Comparison of ENCODE assay signal across 8 cellular contexts in genomic region chr16:66934138-66934838, GRCh38. TPM values are rescaled to one million over a fixed set of nuclear protein-coding genes. Genes with fewer than 3 reads are reported as not detected.
A peak's percentile ranks its signal among the peaks of the same experiment; 100 is the strongest.
DNase-seq lines count a peak whose midpoint lies in the region; ATAC-seq and TF ChIP-seq lines count a peak whose summit lies in the region.

CIAO2B (minus strand) TSS chr16:66934402; CDS start chr16:66934364, 38 bp downstream.

- H4K5ac ChIP-seq in H9 (ENCODE audit: insufficient read length, low read depth, low read length) = no peak within 1 kb of the TSS

- H3K36me3 ChIP-seq in MG63 = no peaks in the 10 kb centered on the region; the same call in 1 of the 2 replicates

- H3K79me1 ChIP-seq in H9 (ENCODE audit: insufficient read depth, low read depth, low read length, poor library complexity, severe bottlenecking) = no peaks in the 10 kb centered on the region

- no peak within 1 kb of the TSS for H2BK120ac ChIP-seq in H9 (ENCODE audit: low read depth, low read length, poor library complexity, severe bottlenecking)

- H4K20me1 ChIP-seq in H9 (ENCODE audit: control insufficient read depth, insufficient read depth, insufficient read length) = no peaks in the 10 kb centered on the region

- no CpG with 5 or more reads among the region's 76 CpGs for WGBS in H9 (ENCODE audit: extremely low coverage, insufficient read length, low lambda C conversion rate)

- no peak within 1 kb of the TSS for H3K27ac ChIP-seq in H9 (ENCODE audit: insufficient read length, low read depth, low read length)

- no peak for TF ChIP-seq CTCF in H9 (conservative IDR thresholded peaks at IDR 0.05)

- peak within 1 kb of the TSS; percentile 95 for H3K4me2 ChIP-seq in H9 (ENCODE audit: insufficient read depth, insufficient read length, low read length)

- no peak within 1 kb of the TSS for H2BK15ac ChIP-seq in H9 (ENCODE audit: low read depth, low read length)

- no peak within 1 kb of the TSS for H3T11ph ChIP-seq in H9 (ENCODE audit: low read length)

- peak; percentile 87 for ATAC-seq in SK-N-SH treated with all-trans-retinoic acid at 6 μM for 48 hours

- H2BK5ac ChIP-seq in H9 (ENCODE audit: insufficient read length, low read length) = no peak within 1 kb of the TSS

- peaks cover 16% of the 10 kb centered on the region for H3K23me2 ChIP-seq in H9 (ENCODE audit: insufficient read length, low read depth, low read length, poor library complexity, severe bottlenecking)

- no peak within 1 kb of the TSS for H2AK5ac ChIP-seq in H9 (ENCODE audit: insufficient read length, low read length)

- peak within 1 kb of the TSS; percentile 87 for H3K4me3 ChIP-seq in MG63

- peak; percentile 56 for DNase-seq in GDM1 (lab: John Stamatoyannopoulos, UW)
- DNase-seq in H9 = peak; percentile 74
- peak; percentile 79 for DNase-seq in MG63
- DNase-seq in activated naive CD4-positive, alpha-beta T cell treated with anti-CD3 and anti-CD28 coated beads, Interleukin-2, amount 50 U/mL, for 16 hours = peak; percentile 89
- DNase-seq in germinal center (ENCODE audit: low spot score) = peak; percentile 89
- DNase-seq in occipital lobe (lab: John Stamatoyannopoulos, UW) = peak; percentile 76
- peak; percentile 94 for DNase-seq in superior temporal gyrus (ENCODE audit: extremely low spot score)

- peak within 1 kb of the TSS; percentile 82 for H3K14ac ChIP-seq in H9 (ENCODE audit: insufficient read depth, low read length)

- H3K9me3 ChIP-seq in H9 (ENCODE audit: control insufficient read depth, low read depth, low read length) (no peaks in the 10 kb centered on the region), MG63 (no peaks in the 10 kb centered on the region)

- no peak within 1 kb of the TSS for H3K4ac ChIP-seq in H9 (ENCODE audit: low read depth, low read length)

- no peaks in the 10 kb centered on the region for H3K27me3 Mint-ChIP-seq in H9 (ENCODE audit: low read depth)

- H2BK12ac ChIP-seq in H9 (ENCODE audit: insufficient read length, low read depth, low read length) = no peak within 1 kb of the TSS

- no peak within 1 kb of the TSS for H2BK20ac ChIP-seq in H9 (ENCODE audit: low read depth, low read length, poor library complexity, severe bottlenecking)

- no peak within 1 kb of the TSS for H2AFZ ChIP-seq in H9 (ENCODE audit: low read length)

- H3K27ac Mint-ChIP-seq in H9 = peak within 1 kb of the TSS; percentile 18 to 95 (median 79); a peak in 4 of 7 replicates

- peaks cover 13 to 27% of the 10 kb centered on the region in 2 experiments for H3K4me1 Mint-ChIP-seq in H9

- H3K4me3 Mint-ChIP-seq in H9 = peak within 1 kb of the TSS; percentile 96 to 97

- H3K79me2 ChIP-seq in H9 (ENCODE audit: insufficient read depth, low read length) = no peaks in the 10 kb centered on the region

- H4K91ac ChIP-seq in H9 (ENCODE audit: insufficient read length, low read depth, low read length) = no peak within 1 kb of the TSS

- H4K8ac ChIP-seq in H9 (replicated peaks; ENCODE audit: insufficient read length, low read depth, low read length) = no peak within 1 kb of the TSS

- H3K4me1 ChIP-seq in H9 (ENCODE audit: insufficient read depth, low read length) = no peaks in the 10 kb centered on the region

- no peaks in the 10 kb centered on the region for H3K9me3 Mint-ChIP-seq in H9

- peaks cover 5 to 24% (median 6%) of the 10 kb centered on the region in 3 experiments for H3K36me3 Mint-ChIP-seq in H9 (ENCODE audit: insufficient read depth in 1 of 3, low read depth in 3 of 3)

- H3K9ac ChIP-seq in H9 (ENCODE audit: extremely low read depth, insufficient read length, low read length) = peak within 1 kb of the TSS; percentile 66

- no peaks in the 10 kb centered on the region for H3K27me3 ChIP-seq in H9 (ENCODE audit: insufficient read depth, low read length)
- H3K27me3 ChIP-seq in MG63 = no peaks in the 10 kb centered on the region

- no peak within 1 kb of the TSS for H3K56ac ChIP-seq in H9 (ENCODE audit: insufficient read length, low read depth, low read length)

- peak within 1 kb of the TSS; percentile 27 for H3K18ac ChIP-seq in H9 (ENCODE audit: insufficient read length, low read depth, low read length)

- no peak within 1 kb of the TSS for H3K23ac ChIP-seq in H9 (ENCODE audit: insufficient read length, low read depth, low read length)

TF ChIP-seq in SK-N-SH treated with all-trans-retinoic acid at 6 μM for 48 hours, 23 proteins besides CTCF, POLR2A, EP300 and RAD21:
- TF ChIP-seq ESRRG (CRISPR knock-in tag; IDR thresholded peaks at IDR 0.05) (0 out of 2 replicates have a peak, but pooled peaks have one; percentile 33), RARB (CRISPR knock-in tag; IDR thresholded peaks at IDR 0.05) (no peak)
TF ChIP-seq in SK-N-SH treated with all-trans-retinoic acid at 6 μM for 48 hours: peak in this region for 1.

RNA-seq across cellular contexts. Expression of gene CIAO2B, which starts in this region (rescaled TPM):
- total RNA-seq in H9 (2021) = 83.0 and 85.7 TPM in 2 replicates
- 52.7 and 125 TPM in 2 replicates for total RNA-seq in MG63 (2014; rRNA removed; shearing (Covaris generic); ENCODE audit: low replicate concordance)
- total RNA-seq in occipital lobe = 80.5 TPM
